In genomic region chr15:31108836-31109235, GRCh38 we compare ENCODE assay signal across 1 cellular context.
TF ChIP-seq lines count a peak whose summit lies in the region.

No MANE protein-coding gene starts in this region.

TF ChIP-seq in IMR-90, 13 proteins besides CTCF, POLR2A, EP300 and RAD21:
- TF ChIP-seq, protein P1, sequence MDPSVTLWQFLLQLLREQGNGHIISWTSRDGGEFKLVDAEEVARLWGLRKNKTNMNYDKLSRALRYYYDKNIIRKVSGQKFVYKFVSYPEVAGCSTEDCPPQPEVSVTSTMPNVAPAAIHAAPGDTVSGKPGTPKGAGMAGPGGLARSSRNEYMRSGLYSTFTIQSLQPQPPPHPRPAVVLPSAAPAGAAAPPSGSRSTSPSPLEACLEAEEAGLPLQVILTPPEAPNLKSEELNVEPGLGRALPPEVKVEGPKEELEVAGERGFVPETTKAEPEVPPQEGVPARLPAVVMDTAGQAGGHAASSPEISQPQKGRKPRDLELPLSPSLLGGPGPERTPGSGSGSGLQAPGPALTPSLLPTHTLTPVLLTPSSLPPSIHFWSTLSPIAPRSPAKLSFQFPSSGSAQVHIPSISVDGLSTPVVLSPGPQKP (IDR thresholded peaks at IDR 0.05; ENCODE audit: borderline replicate concordance, low read depth, low read length), result no peak
- no peak for TF ChIP-seq SMC3 (IDR thresholded peaks at IDR 0.05; ENCODE audit: low read depth, low read length)
- TF ChIP-seq MAFK (IDR thresholded peaks at IDR 0.05; ENCODE audit: low read depth, low read length), result no peak
- TF ChIP-seq NFE2L2 (IDR thresholded peaks at IDR 0.05; ENCODE audit: low read depth, low read length), result no peak
- TF ChIP-seq RCOR1 (IDR thresholded peaks at IDR 0.05; ENCODE audit: insufficient replicate concordance, low read length), result no peak
- no peak for TF ChIP-seq BHLHE40 (IDR thresholded peaks at IDR 0.05; ENCODE audit: low read depth, low read length)
- TF ChIP-seq RFX5 (IDR thresholded peaks at IDR 0.05; ENCODE audit: low read depth, low read length), result no peak
- no peak for TF ChIP-seq CHD1 (IDR thresholded peaks at IDR 0.05; ENCODE audit: low read depth, low read length)
- TF ChIP-seq USF2 (IDR thresholded peaks at IDR 0.05; ENCODE audit: low read depth, low read length), result no peak
- TF ChIP-seq FOS (IDR thresholded peaks at IDR 0.05; ENCODE audit: low read depth, low read length), result no peak
- TF ChIP-seq CEBPB (IDR thresholded peaks at IDR 0.05; ENCODE audit: low read depth, low read length), result no peak
- no peak for TF ChIP-seq MAZ (IDR thresholded peaks at IDR 0.05; ENCODE audit: borderline replicate concordance, low read depth, low read length)
- TF ChIP-seq MXI1 (IDR thresholded peaks at IDR 0.05; ENCODE audit: borderline replicate concordance, low read depth, low read length), result no peak
